Comparison of ENCODE assay signal across 8 cellular contexts in the genomic region with DNA sequence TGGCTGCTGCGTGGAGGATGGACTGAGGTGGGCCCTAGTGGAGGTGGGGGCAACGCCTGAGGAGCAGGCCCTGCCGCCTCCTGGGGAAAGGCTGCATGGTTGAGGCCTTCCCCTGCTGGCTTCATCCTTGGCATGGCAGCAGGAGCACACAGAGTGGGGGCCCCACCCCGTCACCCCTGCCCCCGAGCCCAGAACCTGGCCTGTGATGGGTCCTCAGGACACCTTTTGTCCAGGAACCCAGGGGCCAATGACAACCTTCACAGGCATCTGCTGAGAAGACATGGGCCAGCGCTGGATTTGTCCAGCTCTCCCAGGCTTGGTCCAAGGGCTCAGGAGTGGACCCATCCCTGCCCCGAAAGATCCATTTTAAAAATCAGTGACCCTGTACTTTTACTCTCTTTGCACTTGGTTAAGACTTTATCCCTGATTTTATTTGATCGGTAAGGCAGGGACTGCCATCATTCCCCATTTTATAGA. TPM values are rescaled to one million over a fixed set of nuclear protein-coding genes. Genes with fewer than 3 reads are reported as not detected.
DNase-seq lines count a peak whose midpoint lies in the region; ATAC-seq and TF ChIP-seq lines count a peak whose summit lies in the region.

No MANE protein-coding gene starts in this region.

- H3K27me3 Mint-ChIP-seq in glutamatergic neuron (ENCODE audit: unreplicated experiment) = peaks cover 7% of the 10 kb centered on the region

- peaks cover 0 to 31% (median 23%) of the 10 kb centered on the region in 4 donors for H3K4me1 ChIP-seq in Peyer's patch

- H3K9me3 Mint-ChIP-seq in glutamatergic neuron (ENCODE audit: unreplicated experiment) = no peaks in the 10 kb centered on the region

- in situ Hi-C loops in ACHN (cut with HindIII; ENCODE audit: low pct_ligation_motif_present, low pct_unique_long_range_greater_than_20kb, low sequenced_read_pairs) = no loop called here

- no peaks in the 10 kb centered on the region for H3K9me3 ChIP-seq in Peyer's patch

- no peaks in the 10 kb centered on the region for H3K27me3 ChIP-seq in Peyer's patch

- H3K4me3 ChIP-seq in GM08714 (ENCODE audit: low read length) (peak overlapping the region; percentile 62; the same call in 1 of the 2 replicates), Peyer's patch (peak overlapping the region; percentile 26 to 58 (median 40)), retinal pigment epithelial cell (ENCODE audit: low read length) (peak overlapping the region; percentile 36)

- no peak for TF ChIP-seq CTCF in Peyer's patch (IDR thresholded peaks at IDR 0.05)
- TF ChIP-seq CTCF in glutamatergic neuron (IDR thresholded peaks at IDR 0.05; ENCODE audit: partially characterized antibody, unreplicated experiment) = no peak
- TF ChIP-seq CTCF in retinal pigment epithelial cell (conservative IDR thresholded peaks at IDR 0.05; ENCODE audit: low read depth, low read length) = no peak

- H3K27ac Mint-ChIP-seq in glutamatergic neuron (ENCODE audit: unreplicated experiment) = no peak overlapping the region

- TF ChIP-seq POLR2A in Peyer's patch (IDR thresholded peaks at IDR 0.05) = no peak

- peaks cover 0 to 36% (median 0%) of the 10 kb centered on the region in 3 donors for H3K36me3 ChIP-seq in Peyer's patch

- peaks cover 1% of the 10 kb centered on the region for H3K4me1 Mint-ChIP-seq in glutamatergic neuron (ENCODE audit: low read depth, unreplicated experiment)

- no peak for ATAC-seq in HG03175 (IDR thresholded peaks at IDR 0.05; ENCODE audit: unreplicated experiment)

- DNase-seq in Peyer's patch (no peak), glutamatergic neuron (peak; percentile 14), retinal pigment epithelial cell (ENCODE audit: low read depth) (no peak), ACHN (no peak), OCI-M2 (lab: John Stamatoyannopoulos, UW; ENCODE audit: unreplicated experiment) (no peak), NCI-H1930 (lab: John Stamatoyannopoulos, UW) (no peak)

- H3K27ac ChIP-seq in Peyer's patch = peak overlapping the region in 3 of 4 donors; percentile 80 to 90 (median 88)

- no peak overlapping the region for H3K4me3 Mint-ChIP-seq in glutamatergic neuron (ENCODE audit: unreplicated experiment)

- peaks cover 12% of the 10 kb centered on the region for H3K36me3 Mint-ChIP-seq in glutamatergic neuron (ENCODE audit: unreplicated experiment)

RNA-seq across cellular contexts. Expression of a gene that starts 0.6 kb away (rescaled TPM):
- 10 to 100 TPM in 1 of 4 donors, 1 to 10 TPM in 3; 3.8 to 19.0 (median 5.2) TPM for total RNA-seq in Peyer's patch
- 1.8 TPM for total RNA-seq in glutamatergic neuron (ENCODE audit: unreplicated experiment)

RNA-seq across cellular contexts. Expression of a gene that starts 14.0 kb away (rescaled TPM):
- total RNA-seq in Peyer's patch (10 to 100 TPM; 22.3 to 26.5 (median 24.0) TPM), glutamatergic neuron (ENCODE audit: unreplicated experiment) (57.8 TPM)

RNA-seq across cellular contexts. Expression of a gene that starts 25.6 kb away (rescaled TPM):
- 100 to 1,000 TPM in 2 of 4 donors, 10 to 100 TPM in 2; 72.5 to 143 (median 105) TPM for total RNA-seq in Peyer's patch
- total RNA-seq in glutamatergic neuron (ENCODE audit: unreplicated experiment) = 77.8 TPM

RNA-seq across cellular contexts. Expression of a gene that starts 54.8 kb away (rescaled TPM):
- total RNA-seq in Peyer's patch (not detected), glutamatergic neuron (ENCODE audit: unreplicated experiment) (23.9 TPM)
